In the genomic region with DNA sequence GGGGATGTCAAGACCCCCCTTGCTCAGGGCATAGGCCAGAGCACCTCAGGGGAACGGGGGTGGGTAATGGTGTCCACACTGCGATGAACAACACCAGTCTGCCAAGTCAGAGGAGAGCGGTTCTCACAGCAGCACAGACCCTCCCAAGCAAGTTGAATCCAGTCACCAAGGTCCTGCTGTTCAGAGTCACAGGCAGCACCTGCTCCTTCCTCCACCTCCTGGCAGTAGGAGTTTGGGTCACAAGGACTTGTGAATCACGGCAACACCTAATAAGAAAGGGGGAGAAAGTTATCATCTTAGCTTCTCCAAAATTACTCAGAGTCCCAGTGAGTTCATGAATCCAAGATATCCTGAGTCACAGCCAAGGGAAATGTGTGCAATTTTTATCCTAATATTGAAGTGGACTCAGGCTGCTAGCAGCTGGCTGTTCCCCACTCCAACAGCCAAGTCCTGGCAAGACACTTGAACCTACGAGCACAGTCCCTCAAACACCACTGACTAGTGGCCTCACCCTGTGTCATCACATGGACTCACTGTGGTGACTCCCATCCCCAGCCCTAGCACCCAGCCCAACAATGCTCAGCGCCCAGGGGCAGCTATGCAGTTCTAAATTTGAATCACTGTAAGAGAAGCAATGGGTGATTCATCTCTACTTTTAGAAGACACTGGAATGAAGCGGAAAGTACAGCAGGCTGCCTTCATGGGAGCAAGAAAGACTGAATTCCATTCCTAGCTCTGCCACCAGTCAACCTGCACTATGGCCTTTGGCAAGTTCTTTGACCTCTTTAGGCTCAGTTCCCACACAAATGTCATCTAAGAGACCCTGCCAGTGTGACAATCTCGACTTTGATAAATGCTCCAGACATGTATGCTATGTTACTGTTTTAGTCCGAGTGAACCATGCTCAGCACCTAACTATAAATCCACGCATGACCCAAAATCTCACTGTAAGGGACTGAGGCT, we compare ENCODE assay signal across 1 cellular context.
A peak's percentile ranks its signal among the peaks of the same experiment; 100 is the strongest.
TF ChIP-seq lines count a peak whose summit lies in the region.

No MANE protein-coding gene starts in this region.

TF ChIP-seq in SK-N-SH, 30 proteins besides CTCF, POLR2A, EP300 and RAD21 (continued from another document):
- TF ChIP-seq NRF1 (IDR thresholded peaks at IDR 0.05; ENCODE audit: low read depth, low read length) (no peak), NFIC (IDR thresholded peaks at IDR 0.05; ENCODE audit: borderline replicate concordance) (no peak), RFX5 (IDR thresholded peaks at IDR 0.05; ENCODE audit: low read length) (no peak), REST (IDR thresholded peaks at IDR 0.05; ENCODE audit: low read depth, low read length) (no peak), JUND (IDR thresholded peaks at IDR 0.05) (peak; percentile 18; the same call in 1 of the 2 replicates), IRF3 (IDR thresholded peaks at IDR 0.05; ENCODE audit: low read depth, low read length) (no peak)
TF ChIP-seq in SK-N-SH: peak in this region for 2.
